ENCODE assay signal across 38 cellular contexts in genomic region chr12:57039016-57039798, GRCh38. TPM values are rescaled to one million over a fixed set of nuclear protein-coding genes. Genes with fewer than 3 reads are reported as not detected.
"Had no signal": no experiment of that assay in that cellular context is flagged by ENCODE, and none has a peak within 500 bp of the region (broad histone marks: within the 10 kb centered on the region; RNA-seq: fewer than 3 reads in every experiment).

No MANE protein-coding gene starts in this region.

- H3K36me3 ChIP-seq: esophagus muscularis mucosa, gastroesophageal sphincter, heart left ventricle, left lung, neutrophil, pancreas, right atrium auricular region, tibial artery had no signal

- H3K27me3 ChIP-seq: esophagus muscularis mucosa, hepatocyte, left lung, neutrophil, pancreas, right atrium auricular region, tibial artery had no signal

- H3K36me3 Mint-ChIP-seq: mesothelial cell of epicardium; naive B cell; natural killer cell treated with Interleukin-12 subunit alpha and Interleukin-12 subunit beta and Interleukin-15 and Interleukin-18, amount 100 ng/mL, for 72 hours; stimulated activated effector memory CD8-positive, alpha-beta T cell treated with anti-CD3 and anti-CD28 coated beads, Interleukin-12 subunit alpha, Interleukin-12 subunit beta, amount 100 ng/mL, for 72 hours; type B pancreatic cell had no signal

- DNase-seq: cortex of kidney; effector memory CD8-positive, alpha-beta T cell; foreskin keratinocyte; heart left ventricle; left cardiac atrium; left lung; mesenchymal stem cell; mucosa of descending colon; naive B cell; pancreas; stimulated activated CD4-positive, alpha-beta T cell treated with anti-CD3 and anti-CD28 coated beads, Interleukin-12 subunit alpha, Interleukin-12 subunit beta, amount 100 ng/mL, for 4 hours; stimulated activated CD4-positive, alpha-beta T cell treated with anti-CD3 and anti-CD28 coated beads, Interleukin-1b, Interleukin-23, amount 100 ng/mL, for 48 hours; stimulated activated CD4-positive, alpha-beta T cell treated with anti-CD3 and anti-CD28 coated beads, Interleukin-4, amount 100 ng/mL, for 24 hours; stimulated activated naive CD4-positive, alpha-beta T cell treated with Interleukin-2 at 50 U/mL for 16 hours; stomach; tibial artery had no signal

- FAIRE-seq: islet of Langerhans, pancreas, urothelium cell line had no signal

- H3K27ac Mint-ChIP-seq: effector memory CD8-positive, alpha-beta T cell; mesothelial cell of epicardium; naive B cell; natural killer cell treated with Interleukin-12 subunit alpha and Interleukin-12 subunit beta and Interleukin-15 and Interleukin-18, amount 100 ng/mL, for 72 hours; progenitor cell of endocrine pancreas; stimulated activated effector memory CD8-positive, alpha-beta T cell treated with anti-CD3 and anti-CD28 coated beads, Interleukin-12 subunit alpha, Interleukin-12 subunit beta, amount 100 ng/mL, for 72 hours; type B pancreatic cell had no signal

- H3K4me1 Mint-ChIP-seq: mesothelial cell of epicardium; naive B cell; neural crest cell; stimulated activated effector memory CD8-positive, alpha-beta T cell treated with anti-CD3 and anti-CD28 coated beads, Interleukin-12 subunit alpha, Interleukin-12 subunit beta, amount 100 ng/mL, for 72 hours had no signal

- H3K9me3 Mint-ChIP-seq: effector memory CD8-positive, alpha-beta T cell; mesothelial cell of epicardium; naive B cell; natural killer cell treated with Interleukin-12 subunit alpha and Interleukin-12 subunit beta and Interleukin-15 and Interleukin-18, amount 100 ng/mL, for 72 hours; neural crest cell; stimulated activated effector memory CD8-positive, alpha-beta T cell treated with anti-CD3 and anti-CD28 coated beads, Interleukin-12 subunit alpha, Interleukin-12 subunit beta, amount 100 ng/mL, for 72 hours; type B pancreatic cell had no signal

- ATAC-seq: effector memory CD8-positive, alpha-beta T cell; foreskin keratinocyte; gastroesophageal sphincter; heart left ventricle; left cardiac atrium; left lung; mucosa of descending colon; natural killer cell treated with Interleukin-12 subunit alpha and Interleukin-12 subunit beta and Interleukin-15 and Interleukin-18, amount 100 ng/mL, for 72 hours; pancreas; sciatic nerve; stimulated activated effector memory CD8-positive, alpha-beta T cell treated with anti-CD3 and anti-CD28 coated beads, Interleukin-12 subunit alpha, Interleukin-12 subunit beta, amount 100 ng/mL, for 72 hours had no signal

- H3K79me2 ChIP-seq: hepatocyte had no signal

- H3K4me2 ChIP-seq: hepatocyte, smooth muscle cell had no signal

- H3K4me3 ChIP-seq: esophagus muscularis mucosa, gastroesophageal sphincter, heart left ventricle, hepatocyte, left lung, mucosa of descending colon, pancreas, right atrium auricular region, smooth muscle cell, stomach, tibial artery had no signal

- H3K9me3 ChIP-seq: esophagus muscularis mucosa, gastroesophageal sphincter, heart left ventricle, left lung, mucosa of descending colon, neutrophil, pancreas, right atrium auricular region, stomach, tibial artery had no signal

- H3K4me3 Mint-ChIP-seq: effector memory CD8-positive, alpha-beta T cell; mesothelial cell of epicardium; natural killer cell treated with Interleukin-12 subunit alpha and Interleukin-12 subunit beta and Interleukin-15 and Interleukin-18, amount 100 ng/mL, for 72 hours; neural crest cell; stimulated activated effector memory CD8-positive, alpha-beta T cell treated with anti-CD3 and anti-CD28 coated beads, Interleukin-12 subunit alpha, Interleukin-12 subunit beta, amount 100 ng/mL, for 72 hours; type B pancreatic cell had no signal

- H2AFZ ChIP-seq: hepatocyte had no signal

- H3K4me1 ChIP-seq: esophagus muscularis mucosa, foreskin keratinocyte, gastroesophageal sphincter, heart left ventricle, left lung, pancreas, right atrium auricular region, stomach, tibial artery had no signal

- H3K27ac ChIP-seq: epithelial cell of prostate, esophagus muscularis mucosa, foreskin keratinocyte, gastroesophageal sphincter, heart left ventricle, hepatocyte, left lung, neutrophil, pancreas, right atrium auricular region, stomach, tibial artery had no signal

RNA-seq across cellular contexts. Expression of gene MYO1A, which starts 10.7 kb away (rescaled TPM):
- total RNA-seq: foreskin keratinocyte, kidney epithelial cell, lung microvascular endothelial cell, smooth muscle cell, temporal lobe had no signal
- polyA plus RNA-seq: foreskin keratinocyte, smooth muscle cell had no signal

RNA-seq across cellular contexts. Expression of gene TAC3, which starts 22.9 kb away (rescaled TPM):
- total RNA-seq: dermis microvascular lymphatic vessel endothelial cell, esophagus muscularis mucosa, foreskin keratinocyte, gastroesophageal sphincter, heart left ventricle, kidney epithelial cell, left cardiac atrium, left lung, lung microvascular endothelial cell, omental fat pad, pancreas, right atrium auricular region, sciatic nerve, subcutaneous adipose tissue had no signal
- polyA plus RNA-seq: foreskin keratinocyte, heart left ventricle had no signal
